Comparison of ENCODE assay signal across 9 cellular contexts in genomic region chr3:113223831-113224240, GRCh38. TPM values are rescaled to one million over a fixed set of nuclear protein-coding genes. Genes with fewer than 3 reads are reported as not detected.
DNase-seq lines count a peak whose midpoint lies in the region; ATAC-seq and TF ChIP-seq lines count a peak whose summit lies in the region.
"Had no signal": no experiment of that assay in that cellular context is flagged by ENCODE, and none has a peak within 500 bp of the region (broad histone marks: within the 10 kb centered on the region; RNA-seq: fewer than 3 reads in every experiment).

No MANE protein-coding gene starts in this region.

- TF ChIP-seq CTCF in heart left ventricle (IDR thresholded peaks at IDR 0.05) (no peak), suprapubic skin (IDR thresholded peaks at IDR 0.05) (no peak), OCI-LY7 (conservative IDR thresholded peaks at IDR 0.05; ENCODE audit: low read length) (no peak), osteocyte (IDR thresholded peaks at IDR 0.05) (no peak)

- H2AFZ ChIP-seq in OCI-LY7 (ENCODE audit: low read length) = no peak overlapping the region

- 45 to 62% (median 52%) methylated on average over 15 of the region's 15 CpGs for WGBS in heart left ventricle, 4 donors
- 64% methylated on average over 13 of the region's 15 CpGs for WGBS in suprapubic skin

- peak overlapping the region in 1 of 2 donors; percentile 43 for H3K4me3 Mint-ChIP-seq in effector memory CD8-positive, alpha-beta T cell
- no peak overlapping the region for H3K4me3 Mint-ChIP-seq in osteocyte (ENCODE audit: unreplicated experiment)

- no peaks in the 10 kb centered on the region for H3K9me3 Mint-ChIP-seq in effector memory CD8-positive, alpha-beta T cell
- no peaks in the 10 kb centered on the region for H3K9me3 Mint-ChIP-seq in osteocyte (ENCODE audit: unreplicated experiment)

- no peaks in the 10 kb centered on the region for H3K9me2 ChIP-seq in OCI-LY7 (ENCODE audit: insufficient read depth, low read length)

- H3K4me1 Mint-ChIP-seq in effector memory CD8-positive, alpha-beta T cell (ENCODE audit: low read depth in 2 of 2) = peaks cover 0 to 8% of the 10 kb centered on the region in 2 donors
- H3K4me1 Mint-ChIP-seq in osteocyte (ENCODE audit: unreplicated experiment) = peaks cover 10% of the 10 kb centered on the region

- H3K27me3 ChIP-seq in heart left ventricle (no peaks in the 10 kb centered on the region), suprapubic skin (no peaks in the 10 kb centered on the region)

- H3K36me3 Mint-ChIP-seq in effector memory CD8-positive, alpha-beta T cell (ENCODE audit: insufficient read depth) = no peaks in the 10 kb centered on the region
- peaks cover 17% of the 10 kb centered on the region for H3K36me3 Mint-ChIP-seq in osteocyte (ENCODE audit: unreplicated experiment)

- H3K4me2 ChIP-seq in OCI-LY7 (ENCODE audit: low read length) = no peak overlapping the region

- no peaks in the 10 kb centered on the region for H3K9me3 ChIP-seq in heart left ventricle
- H3K9me3 ChIP-seq in suprapubic skin = no peaks in the 10 kb centered on the region
- H3K9me3 ChIP-seq in OCI-LY7 (ENCODE audit: low read length) = no peaks in the 10 kb centered on the region

- POLR2A ChIA-PET in OCI-LY7 (lab: Charles Lee) = interaction anchor here (0.6 kb wide), 1 partner anchor 28 kb away, joined by 3 read pairs; no protein-coding TSS in a partner anchor

- TF ChIP-seq POLR2A in heart left ventricle (IDR thresholded peaks at IDR 0.05) (no peak), suprapubic skin (IDR thresholded peaks at IDR 0.05) (no peak)

- intact Hi-C loops in heart left ventricle (cut with DNase I) = no loop called here
- intact Hi-C loops in cardiac septum (cut with DNase I) = no loop called here
- intact Hi-C loops in OCI-LY7 (cut with micrococcal nuclease; ENCODE audit: unreplicated experiment) = no loop called here

- DNase-seq in heart left ventricle = peak in 1 of 5 donors; percentile 54
- no peak for DNase-seq in cardiac septum (ENCODE audit: low spot score)
- DNase-seq in effector memory CD8-positive, alpha-beta T cell = no peak
- no peak for DNase-seq in suprapubic skin (ENCODE audit: low spot score in 2 of 2)
- no peak for DNase-seq in SK-N-DZ (ENCODE audit: low spot score)
- DNase-seq in OCI-LY7 (ENCODE audit: low spot score) = no peak
- DNase-seq in osteocyte (ENCODE audit: extremely low spot score, unreplicated experiment) = no peak

- ATAC-seq in heart left ventricle (peak in 3 of 4 donors; percentile 41 to 56 (median 45)), HG03175 (IDR thresholded peaks at IDR 0.05; ENCODE audit: unreplicated experiment) (peak; percentile 65)
- peak; percentile 42 for ATAC-seq in effector memory CD8-positive, alpha-beta T cell (replicated peaks)
- ATAC-seq: Panc1 had no signal

- peak overlapping the region in 5 of 12 donors; percentile 1 to 27 (median 12) for H3K4me3 ChIP-seq in heart left ventricle
- H3K4me3 ChIP-seq in suprapubic skin = no peak overlapping the region
- H3K4me3 ChIP-seq in OCI-LY7 (ENCODE audit: low read depth, low read length, poor library complexity, severe bottlenecking) = no peak overlapping the region

- no peaks in the 10 kb centered on the region for H3K79me2 ChIP-seq in OCI-LY7 (ENCODE audit: insufficient read depth, low read depth, low read length)

- H3K27me3 Mint-ChIP-seq in effector memory CD8-positive, alpha-beta T cell = peaks cover 36 to 68% of the 10 kb centered on the region in 2 donors
- no peaks in the 10 kb centered on the region for H3K27me3 Mint-ChIP-seq in osteocyte (ENCODE audit: unreplicated experiment)

- CTCF ChIA-PET in OCI-LY7 (lab: Charles Lee; ENCODE audit: unreplicated experiment) = no interaction called here

- no peak for TF ChIP-seq EP300 in suprapubic skin (IDR thresholded peaks at IDR 0.05)

- peaks cover 0 to 18% (median 0%) of the 10 kb centered on the region in 9 donors for H3K36me3 ChIP-seq in heart left ventricle
- peaks cover 10% of the 10 kb centered on the region for H3K36me3 ChIP-seq in suprapubic skin
- no peaks in the 10 kb centered on the region for H3K36me3 ChIP-seq in OCI-LY7 (ENCODE audit: insufficient read depth, low read length)

- H4K20me1 ChIP-seq in OCI-LY7 (ENCODE audit: insufficient read depth, low read length) = no peaks in the 10 kb centered on the region

- H3K4me1 ChIP-seq in heart left ventricle (peaks cover 0 to 39% (median 9%) of the 10 kb centered on the region in 12 donors), suprapubic skin (peaks cover 68% of the 10 kb centered on the region), OCI-LY7 (ENCODE audit: insufficient read depth, low read length, poor library complexity, severe bottlenecking) (no peaks in the 10 kb centered on the region)

- no peak overlapping the region for H3K27ac Mint-ChIP-seq in effector memory CD8-positive, alpha-beta T cell
- H3K27ac Mint-ChIP-seq in osteocyte (ENCODE audit: unreplicated experiment) = no peak overlapping the region

- no TSS peak for BruUV-seq in OCI-LY7 (replicated peaks; lab: Mats Ljungman, UMichigan)

- peak overlapping the region in 2 of 12 donors; percentile 25 to 49 for H3K27ac ChIP-seq in heart left ventricle
- H3K27ac ChIP-seq in suprapubic skin = peak overlapping the region; percentile 28
- no peak overlapping the region for H3K27ac ChIP-seq in OCI-LY7 (ENCODE audit: low read depth, low read length, poor library complexity, severe bottlenecking)

RNA-seq across cellular contexts. Expression of gene BOC, which starts 12.5 kb away (rescaled TPM):
- 10 to 100 TPM in 1 of 9 donors, 1 to 10 TPM in 8; 3.1 to 12.2 (median 6.0) TPM for total RNA-seq in heart left ventricle
- 1 to 10 TPM; 1.9 to 2.0 TPM for polyA plus RNA-seq in heart left ventricle
- total RNA-seq in cardiac septum = 12.8 TPM
- 100 to 1,000 TPM in 2 of 4 donors, 10 to 100 TPM in 2; 75.6 to 159 (median 105) TPM for total RNA-seq in suprapubic skin
- 4.7 and 5.0 TPM in 2 replicates for polyA plus RNA-seq in SK-N-DZ (2014; cell fraction: cytosol; rRNA removed)
- 7.2 and 11.3 TPM in 2 replicates for polyA plus RNA-seq in SK-N-DZ (2014; cell fraction: nucleus; rRNA removed)
- total RNA-seq in OCI-LY7 (2014; rRNA removed; shearing (Covaris generic)) = 0.03 TPM in 1 of 2 replicates, not detected in the other
- not detected in 2 replicates for total RNA-seq in OCI-LY7 (2022)
- 17.9 and 22.4 TPM in 2 replicates for total RNA-seq in osteocyte
